Comparison of ENCODE assay signal across 3 cellular contexts in the genomic region with DNA sequence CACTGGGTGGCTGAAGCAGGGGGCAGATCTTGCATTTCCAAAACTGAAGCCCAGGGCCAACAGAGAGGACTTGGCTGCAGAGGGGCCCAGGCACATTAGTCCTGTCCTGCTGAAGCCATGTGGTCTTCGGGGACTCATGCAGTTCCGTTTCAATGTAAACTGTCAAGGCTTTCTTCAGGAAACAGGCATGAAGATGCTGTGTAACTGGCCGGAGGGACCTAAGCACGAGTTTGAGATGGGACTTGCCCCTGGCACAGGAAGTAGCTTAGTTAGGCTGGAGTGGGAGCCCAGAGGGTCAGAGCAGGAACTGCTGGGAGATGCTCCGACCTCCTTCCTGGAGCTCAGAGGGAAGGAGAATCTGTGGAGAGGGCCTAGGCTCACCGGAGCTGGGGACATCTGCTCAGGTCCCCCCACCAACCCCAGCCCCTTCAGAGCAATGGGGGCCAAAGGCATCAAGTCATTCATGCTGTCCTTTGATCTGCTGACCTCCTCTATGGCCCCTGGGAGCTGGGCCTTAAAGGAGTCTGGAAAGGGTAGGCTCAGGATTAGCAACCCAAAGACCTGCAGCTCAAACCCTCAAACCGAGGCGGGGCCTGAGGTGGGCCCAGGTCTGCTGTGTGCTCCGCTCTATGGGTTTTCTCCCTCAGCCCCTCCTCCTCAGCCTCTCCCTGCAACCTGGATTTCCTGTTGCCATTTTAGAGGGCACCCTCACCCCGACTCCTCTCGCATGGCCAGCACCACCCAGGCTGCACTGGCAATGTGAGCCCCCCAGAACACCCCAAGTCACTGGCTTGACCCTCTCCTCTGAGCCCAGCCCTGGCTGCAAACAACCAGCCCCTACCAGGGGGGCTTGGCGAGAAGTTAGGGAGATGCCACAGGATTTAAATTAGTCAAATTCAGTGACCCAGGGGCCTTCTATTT.
TF ChIP-seq lines count a peak whose summit lies in the region.

No MANE protein-coding gene starts in this region.

TF ChIP-seq in SK-N-SH, 30 proteins besides CTCF, POLR2A, EP300 and RAD21:
- TF ChIP-seq, protein P1, sequence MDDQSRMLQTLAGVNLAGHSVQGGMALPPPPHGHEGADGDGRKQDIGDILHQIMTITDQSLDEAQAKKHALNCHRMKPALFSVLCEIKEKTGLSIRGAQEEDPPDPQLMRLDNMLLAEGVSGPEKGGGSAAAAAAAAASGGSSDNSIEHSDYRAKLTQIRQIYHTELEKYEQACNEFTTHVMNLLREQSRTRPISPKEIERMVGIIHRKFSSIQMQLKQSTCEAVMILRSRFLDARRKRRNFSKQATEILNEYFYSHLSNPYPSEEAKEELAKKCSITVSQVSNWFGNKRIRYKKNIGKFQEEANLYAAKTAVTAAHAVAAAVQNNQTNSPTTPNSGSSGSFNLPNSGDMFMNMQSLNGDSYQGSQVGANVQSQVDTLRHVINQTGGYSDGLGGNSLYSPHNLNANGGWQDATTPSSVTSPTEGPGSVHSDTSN (IDR thresholded peaks at IDR 0.05), result no peak

TF ChIP-seq in SK-N-SH treated with all-trans-retinoic acid at 6 μM for 48 hours, 23 proteins besides CTCF, POLR2A, EP300 and RAD21:
- TF ChIP-seq RARB (CRISPR knock-in tag; IDR thresholded peaks at IDR 0.05) (no peak), GLIS3 (CRISPR knock-in tag; IDR thresholded peaks at IDR 0.05) (no peak), OSR1 (CRISPR knock-in tag; IDR thresholded peaks at IDR 0.05) (no peak), TOX (CRISPR knock-in tag; IDR thresholded peaks at IDR 0.05; ENCODE audit: borderline replicate concordance) (no peak), ZC3H10 (CRISPR knock-in tag; IDR thresholded peaks at IDR 0.05) (no peak), ZFP3 (CRISPR knock-in tag; IDR thresholded peaks at IDR 0.05) (no peak), TCF4 (CRISPR knock-in tag; IDR thresholded peaks at IDR 0.05; ENCODE audit: borderline replicate concordance) (no peak)
- TF ChIP-seq, protein P2, sequence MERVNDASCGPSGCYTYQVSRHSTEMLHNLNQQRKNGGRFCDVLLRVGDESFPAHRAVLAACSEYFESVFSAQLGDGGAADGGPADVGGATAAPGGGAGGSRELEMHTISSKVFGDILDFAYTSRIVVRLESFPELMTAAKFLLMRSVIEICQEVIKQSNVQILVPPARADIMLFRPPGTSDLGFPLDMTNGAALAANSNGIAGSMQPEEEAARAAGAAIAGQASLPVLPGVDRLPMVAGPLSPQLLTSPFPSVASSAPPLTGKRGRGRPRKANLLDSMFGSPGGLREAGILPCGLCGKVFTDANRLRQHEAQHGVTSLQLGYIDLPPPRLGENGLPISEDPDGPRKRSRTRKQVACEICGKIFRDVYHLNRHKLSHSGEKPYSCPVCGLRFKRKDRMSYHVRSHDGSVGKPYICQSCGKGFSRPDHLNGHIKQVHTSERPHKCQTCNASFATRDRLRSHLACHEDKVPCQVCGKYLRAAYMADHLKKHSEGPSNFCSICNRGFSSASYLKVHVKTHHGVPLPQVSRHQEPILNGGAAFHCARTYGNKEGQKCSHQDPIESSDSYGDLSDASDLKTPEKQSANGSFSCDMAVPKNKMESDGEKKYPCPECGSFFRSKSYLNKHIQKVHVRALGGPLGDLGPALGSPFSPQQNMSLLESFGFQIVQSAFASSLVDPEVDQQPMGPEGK (CRISPR knock-in tag; IDR thresholded peaks at IDR 0.05; ENCODE audit: borderline replicate concordance), result no peak
- TF ChIP-seq, protein P3, sequence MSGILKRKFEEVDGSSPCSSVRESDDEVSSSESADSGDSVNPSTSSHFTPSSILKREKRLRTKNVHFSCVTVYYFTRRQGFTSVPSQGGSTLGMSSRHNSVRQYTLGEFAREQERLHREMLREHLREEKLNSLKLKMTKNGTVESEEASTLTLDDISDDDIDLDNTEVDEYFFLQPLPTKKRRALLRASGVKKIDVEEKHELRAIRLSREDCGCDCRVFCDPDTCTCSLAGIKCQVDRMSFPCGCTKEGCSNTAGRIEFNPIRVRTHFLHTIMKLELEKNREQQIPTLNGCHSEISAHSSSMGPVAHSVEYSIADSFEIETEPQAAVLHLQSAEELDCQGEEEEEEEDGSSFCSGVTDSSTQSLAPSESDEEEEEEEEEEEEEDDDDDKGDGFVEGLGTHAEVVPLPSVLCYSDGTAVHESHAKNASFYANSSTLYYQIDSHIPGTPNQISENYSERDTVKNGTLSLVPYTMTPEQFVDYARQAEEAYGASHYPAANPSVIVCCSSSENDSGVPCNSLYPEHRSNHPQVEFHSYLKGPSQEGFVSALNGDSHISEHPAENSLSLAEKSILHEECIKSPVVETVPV (CRISPR knock-in tag; IDR thresholded peaks at IDR 0.05), result no peak
- TF ChIP-seq, protein P4, sequence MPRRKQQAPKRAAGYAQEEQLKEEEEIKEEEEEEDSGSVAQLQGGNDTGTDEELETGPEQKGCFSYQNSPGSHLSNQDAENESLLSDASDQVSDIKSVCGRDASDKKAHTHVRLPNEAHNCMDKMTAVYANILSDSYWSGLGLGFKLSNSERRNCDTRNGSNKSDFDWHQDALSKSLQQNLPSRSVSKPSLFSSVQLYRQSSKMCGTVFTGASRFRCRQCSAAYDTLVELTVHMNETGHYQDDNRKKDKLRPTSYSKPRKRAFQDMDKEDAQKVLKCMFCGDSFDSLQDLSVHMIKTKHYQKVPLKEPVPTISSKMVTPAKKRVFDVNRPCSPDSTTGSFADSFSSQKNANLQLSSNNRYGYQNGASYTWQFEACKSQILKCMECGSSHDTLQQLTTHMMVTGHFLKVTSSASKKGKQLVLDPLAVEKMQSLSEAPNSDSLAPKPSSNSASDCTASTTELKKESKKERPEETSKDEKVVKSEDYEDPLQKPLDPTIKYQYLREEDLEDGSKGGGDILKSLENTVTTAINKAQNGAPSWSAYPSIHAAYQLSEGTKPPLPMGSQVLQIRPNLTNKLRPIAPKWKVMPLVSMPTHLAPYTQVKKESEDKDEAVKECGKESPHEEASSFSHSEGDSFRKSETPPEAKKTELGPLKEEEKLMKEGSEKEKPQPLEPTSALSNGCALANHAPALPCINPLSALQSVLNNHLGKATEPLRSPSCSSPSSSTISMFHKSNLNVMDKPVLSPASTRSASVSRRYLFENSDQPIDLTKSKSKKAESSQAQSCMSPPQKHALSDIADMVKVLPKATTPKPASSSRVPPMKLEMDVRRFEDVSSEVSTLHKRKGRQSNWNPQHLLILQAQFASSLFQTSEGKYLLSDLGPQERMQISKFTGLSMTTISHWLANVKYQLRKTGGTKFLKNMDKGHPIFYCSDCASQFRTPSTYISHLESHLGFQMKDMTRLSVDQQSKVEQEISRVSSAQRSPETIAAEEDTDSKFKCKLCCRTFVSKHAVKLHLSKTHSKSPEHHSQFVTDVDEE (CRISPR knock-in tag; IDR thresholded peaks at IDR 0.05), result no peak
- TF ChIP-seq, protein P5, sequence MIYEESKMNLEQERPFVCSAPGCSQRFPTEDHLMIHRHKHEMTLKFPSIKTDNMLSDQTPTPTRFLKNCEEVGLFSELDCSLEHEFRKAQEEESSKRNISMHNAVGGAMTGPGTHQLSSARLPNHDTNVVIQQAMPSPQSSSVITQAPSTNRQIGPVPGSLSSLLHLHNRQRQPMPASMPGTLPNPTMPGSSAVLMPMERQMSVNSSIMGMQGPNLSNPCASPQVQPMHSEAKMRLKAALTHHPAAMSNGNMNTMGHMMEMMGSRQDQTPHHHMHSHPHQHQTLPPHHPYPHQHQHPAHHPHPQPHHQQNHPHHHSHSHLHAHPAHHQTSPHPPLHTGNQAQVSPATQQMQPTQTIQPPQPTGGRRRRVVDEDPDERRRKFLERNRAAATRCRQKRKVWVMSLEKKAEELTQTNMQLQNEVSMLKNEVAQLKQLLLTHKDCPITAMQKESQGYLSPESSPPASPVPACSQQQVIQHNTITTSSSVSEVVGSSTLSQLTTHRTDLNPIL (CRISPR knock-in tag; IDR thresholded peaks at IDR 0.05; ENCODE audit: low read depth), result no peak

TF ChIP-seq in endothelial cell of umbilical vein, 7 proteins besides CTCF, POLR2A, EP300 and RAD21:
- TF ChIP-seq POLR2AphosphoS5 (IDR thresholded peaks at IDR 0.05; ENCODE audit: insufficient read depth, low read depth, low read length) (no peak), EZH2 (IDR thresholded peaks at IDR 0.05; ENCODE audit: borderline replicate concordance, low read depth, low read length, severe bottlenecking) (peak; percentile 72)
